In genomic region chr4:10069065-10069626, GRCh38 we compare ENCODE assay signal across 34 cellular contexts. TPM values are rescaled to one million over a fixed set of nuclear protein-coding genes. Genes with fewer than 3 reads are reported as not detected.
DNase-seq lines count a peak whose midpoint lies in the region; ATAC-seq, FAIRE-seq and TF ChIP-seq lines count a peak whose summit lies in the region.
"Had no signal": no experiment of that assay in that cellular context is flagged by ENCODE, and none has a peak within 500 bp of the region (broad histone marks: within the 10 kb centered on the region; RNA-seq: fewer than 3 reads in every experiment).

No MANE protein-coding gene starts in this region.

- H3K4me2 ChIP-seq in A549 (no peak overlapping the region), mesendoderm (ENCODE audit: low read length) (no peak overlapping the region)
- H3K4me2 ChIP-seq: BLaER1 had no signal

- H4K8ac ChIP-seq in mesendoderm (ENCODE audit: low read depth, low read length) = no peak overlapping the region

- H3K4me3 ChIP-seq in A549 (no peak overlapping the region), mesendoderm (ENCODE audit: low read length) (no peak overlapping the region)
- H3K4me3 ChIP-seq: BLaER1, cardiac muscle cell, colonic mucosa, left ventricle myocardium inferior, prostate gland, SK-N-MC, transverse colon had no signal

- no peak for TF ChIP-seq EP300 in A549 (IDR thresholded peaks at IDR 0.05)

- no peaks in the 10 kb centered on the region for H3K79me1 ChIP-seq in mesendoderm (ENCODE audit: low read length)

- no peak overlapping the region for H3K9ac ChIP-seq in mesendoderm (ENCODE audit: low read length)
- H3K9ac ChIP-seq: BLaER1 had no signal

- H2BK15ac ChIP-seq in mesendoderm (replicated peaks; ENCODE audit: low read depth) = no peak overlapping the region

- no peak overlapping the region for H3K27ac Mint-ChIP-seq in activated naive CD8-positive, alpha-beta T cell treated with anti-CD3 and anti-CD28 coated beads, Interleukin-2, amount 50 U/mL, for 24 hours
- H3K27ac Mint-ChIP-seq: activated CD4-positive, alpha-beta memory T cell treated with anti-CD3 and anti-CD28 coated beads, Interleukin-2, amount 10 ng/mL, durations not matched to agents 7 days and 5 days; T-helper 17 cell had no signal

- no peak overlapping the region for H3K27ac ChIP-seq in A549
- no peak overlapping the region for H3K27ac ChIP-seq in mesendoderm (ENCODE audit: low read depth, low read length)
- H3K27ac ChIP-seq: BLaER1, cardiac muscle cell, colonic mucosa, epithelial cell of prostate, left ventricle myocardium inferior, prostate gland, SK-N-MC, transverse colon had no signal

- no peak for TF ChIP-seq RAD21 in A549 (conservative IDR thresholded peaks at IDR 0.05 in 1 of 2, IDR thresholded peaks at IDR 0.05 in 1 of 2)

- H3K4ac ChIP-seq in mesendoderm (ENCODE audit: low read depth, low read length) = no peak overlapping the region

- H3K56ac ChIP-seq in mesendoderm (ENCODE audit: low read length) = no peak overlapping the region

- no peak overlapping the region for H2AK5ac ChIP-seq in mesendoderm (ENCODE audit: low read length)

- H3K23ac ChIP-seq in mesendoderm (ENCODE audit: low read length) = peak overlapping the region; percentile 82

- no peaks in the 10 kb centered on the region for H3K79me2 ChIP-seq in mesendoderm (ENCODE audit: control insufficient read depth, insufficient read depth, low read length)

- H3K9me3 ChIP-seq in A549 = no peaks in the 10 kb centered on the region
- H3K9me3 ChIP-seq: BLaER1, Caco-2, colonic mucosa, left ventricle myocardium inferior, prostate gland, transverse colon had no signal

- TF ChIP-seq POLR2A in A549 (IDR thresholded peaks at IDR 0.05; ENCODE audit: low read length) = no peak

- no peak overlapping the region for H3K18ac ChIP-seq in mesendoderm (ENCODE audit: low read length)

- CTCF ChIA-PET in A549 (lab: Yijun Ruan, JAX) = no interaction called here

- H3K27me3 Mint-ChIP-seq in activated naive CD8-positive, alpha-beta T cell treated with anti-CD3 and anti-CD28 coated beads, Interleukin-2, amount 50 U/mL, for 24 hours = no peaks in the 10 kb centered on the region
- H3K27me3 Mint-ChIP-seq: activated CD4-positive, alpha-beta memory T cell treated with anti-CD3 and anti-CD28 coated beads, Interleukin-2, amount 10 ng/mL, durations not matched to agents 7 days and 5 days; T-helper 17 cell had no signal

- H3K4me3 Mint-ChIP-seq in activated naive CD8-positive, alpha-beta T cell treated with anti-CD3 and anti-CD28 coated beads, Interleukin-2, amount 50 U/mL, for 24 hours = no peak overlapping the region
- H3K4me3 Mint-ChIP-seq: activated CD4-positive, alpha-beta memory T cell treated with anti-CD3 and anti-CD28 coated beads, Interleukin-2, amount 10 ng/mL, durations not matched to agents 7 days and 5 days; T-helper 17 cell had no signal

- no peak overlapping the region for H4K5ac ChIP-seq in mesendoderm (ENCODE audit: low read length)

- peaks cover 6% of the 10 kb centered on the region for H3K36me3 ChIP-seq in mesendoderm (ENCODE audit: control insufficient read depth, insufficient read depth, low read length)
- H3K36me3 ChIP-seq: colonic mucosa, prostate gland had no signal

- FAIRE-seq in A549 (lab: Jason Lieb, UNC) = no peak
- FAIRE-seq: astrocyte, HTR-8/SVneo had no signal

- H3K36me3 Mint-ChIP-seq in activated naive CD8-positive, alpha-beta T cell treated with anti-CD3 and anti-CD28 coated beads, Interleukin-2, amount 50 U/mL, for 24 hours (ENCODE audit: low read depth) = peaks cover 47% of the 10 kb centered on the region

- H3K4me1 Mint-ChIP-seq in activated naive CD8-positive, alpha-beta T cell treated with anti-CD3 and anti-CD28 coated beads, Interleukin-2, amount 50 U/mL, for 24 hours = no peaks in the 10 kb centered on the region
- H3K4me1 Mint-ChIP-seq: activated CD4-positive, alpha-beta memory T cell treated with anti-CD3 and anti-CD28 coated beads, Interleukin-2, amount 10 ng/mL, durations not matched to agents 7 days and 5 days had no signal

- no peak overlapping the region for H2BK120ac ChIP-seq in mesendoderm (ENCODE audit: low read depth, low read length)

- DNase-seq in A549 (ENCODE audit: low read depth in 1 of 2, low spot score in 1 of 2) (no peak), COR-L47 (lab: John Stamatoyannopoulos, UW) (peak; percentile 29), mesendoderm (no peak), NCI-H1930 (lab: John Stamatoyannopoulos, UW) (no peak), COLO668 (lab: John Stamatoyannopoulos, UW; ENCODE audit: unreplicated experiment) (no peak), NCI-H187 treated with DMSO at 0.1 percent for 48 hours (lab: John Stamatoyannopoulos, UW) (no peak)
- no peak for DNase-seq in activated naive CD8-positive, alpha-beta T cell treated with anti-CD3 and anti-CD28 coated beads, Interleukin-2, amount 50 U/mL, for 24 hours
- DNase-seq in stimulated activated CD4-positive, alpha-beta T cell treated with anti-CD3 and anti-CD28 coated beads, Interleukin-2, amount 100 ng/mL, for 24 hours = no peak
- DNase-seq: activated CD4-positive, alpha-beta memory T cell treated with anti-CD3 and anti-CD28 coated beads, Interleukin-2, amount 10 ng/mL, durations not matched to agents 7 days and 5 days; activated effector memory CD4-positive, alpha-beta T cell treated with Interleukin-2 at 50 U/mL for 16 hours; activated T-cell treated with anti-CD3 and anti-CD28 coated beads for 4 hours; Caco-2; colonic mucosa; DND-41; effector CD4-positive, alpha-beta T cell; GF-D8; KBM-7; left ventricle myocardium inferior; NCI-H1092; NCI-H1694 treated with DMSO at 0.1 percent for 48 hours; NCI-H2227 treated with DMSO at 0.1 percent for 48 hours; NCI-H526; OCI-M1; stimulated activated CD4-positive, alpha-beta T cell treated with anti-CD3 and anti-CD28 coated beads, Interleukin-4, amount 100 ng/mL, for 1 hour; T-helper 17 cell; transverse colon had no signal

- no peaks in the 10 kb centered on the region for H3K9me3 Mint-ChIP-seq in activated naive CD8-positive, alpha-beta T cell treated with anti-CD3 and anti-CD28 coated beads, Interleukin-2, amount 50 U/mL, for 24 hours
- H3K9me3 Mint-ChIP-seq: activated CD4-positive, alpha-beta memory T cell treated with anti-CD3 and anti-CD28 coated beads, Interleukin-2, amount 10 ng/mL, durations not matched to agents 7 days and 5 days had no signal

- H2BK5ac ChIP-seq in mesendoderm (ENCODE audit: low read length) = no peak overlapping the region

- ATAC-seq in A549 = peak; percentile 12 to 53; a peak in 3 of 6 replicates
- ATAC-seq in activated naive CD8-positive, alpha-beta T cell treated with anti-CD3 and anti-CD28 coated beads, Interleukin-2, amount 50 U/mL, for 24 hours = peak; percentile 17
- ATAC-seq: sciatic nerve, T-helper 17 cell had no signal

- no peak for TF ChIP-seq CTCF in A549 (IDR thresholded peaks at IDR 0.05)

- POLR2A ChIA-PET in A549 (lab: Yijun Ruan, JAX) = interaction anchor here (0.9 kb wide), 1 partner anchor 24 kb away, joined by 3 read pairs; no protein-coding TSS in a partner anchor

- WGBS in A549 (ENCODE audit: missing lambda C conversion rate) = 90% methylated on average over 11 of the region's 12 CpGs
- no CpG with 5 or more reads among the region's 12 CpGs for WGBS in mesendoderm (ENCODE audit: extremely low coverage, insufficient coverage, low lambda C conversion rate)

- no peaks in the 10 kb centered on the region for H3K27me3 ChIP-seq in mesendoderm (ENCODE audit: insufficient read depth, low read length, poor library complexity)
- H3K27me3 ChIP-seq: BLaER1, cardiac muscle cell, colonic mucosa, transverse colon had no signal

- no peaks in the 10 kb centered on the region for H3K4me1 ChIP-seq in A549
- H3K4me1 ChIP-seq in mesendoderm (ENCODE audit: control insufficient read depth, low read depth, low read length) = no peaks in the 10 kb centered on the region
- H3K4me1 ChIP-seq: Caco-2, colonic mucosa, prostate gland had no signal

TF ChIP-seq in A549, 52 proteins besides CTCF, POLR2A, EP300 and RAD21:
- TF ChIP-seq ZNF302 (CRISPR knock-in tag; IDR thresholded peaks at IDR 0.05) (no peak), RCOR1 (IDR thresholded peaks at IDR 0.05; ENCODE audit: low read depth, low read length) (no peak), KDM5A (IDR thresholded peaks at IDR 0.05) (no peak)
- TF ChIP-seq, protein P1, sequence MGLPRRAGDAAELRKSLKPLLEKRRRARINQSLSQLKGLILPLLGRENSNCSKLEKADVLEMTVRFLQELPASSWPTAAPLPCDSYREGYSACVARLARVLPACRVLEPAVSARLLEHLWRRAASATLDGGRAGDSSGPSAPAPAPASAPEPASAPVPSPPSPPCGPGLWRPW (IDR thresholded peaks at IDR 0.05) = no peak

RNA-seq across cellular contexts. Expression of gene WDR1, which starts 47.5 kb away (rescaled TPM):
- polyA plus RNA-seq in A549 (2011; rRNA removed) (207 and 326 TPM in 2 replicates), A549 (2017; fragmentation: RNase III; extraction: RNeasy Plus Mini Kit Qiagen cat#74134 plus additional on column Dnase treatment) (251 to 278 TPM (median 266 TPM) in 3 replicates)
- polyA plus RNA-seq in A549 (2012; cell fraction: cytosol; rRNA removed) = 347 and 391 TPM in 2 replicates
- 453 and 488 TPM in 2 replicates for polyA plus RNA-seq in A549 (2012; cell fraction: nucleus; rRNA removed)
- 249 and 252 TPM in 2 replicates for polyA minus RNA-seq in A549 (2011; rRNA and poly(A)+ RNA removed)
- polyA plus RNA-seq in mesendoderm (2013, experiment 1 of 2) = 261 TPM
- 261 TPM for polyA plus RNA-seq in mesendoderm (2013, experiment 2 of 2)

RNA-seq across cellular contexts. Expression of gene SLC2A9, which starts 47.8 kb away (rescaled TPM):
- polyA plus RNA-seq in A549 (2011; rRNA removed) = 0.61 and 0.70 TPM in 2 replicates
- polyA plus RNA-seq in A549 (2012; cell fraction: cytosol; rRNA removed) = 0.20 and 0.29 TPM in 2 replicates
- polyA plus RNA-seq in A549 (2012; cell fraction: nucleus; rRNA removed) = 0.46 and 0.64 TPM in 2 replicates
- 0.62 to 1.0 TPM (median 0.76 TPM) in 3 replicates for polyA plus RNA-seq in A549 (2017; fragmentation: RNase III; extraction: RNeasy Plus Mini Kit Qiagen cat#74134 plus additional on column Dnase treatment)
- polyA minus RNA-seq in A549 (2011; rRNA and poly(A)+ RNA removed) = 0.54 and 1.7 TPM in 2 replicates
- polyA plus RNA-seq in mesendoderm (2013, experiment 1 of 2) = 0.97 TPM
- polyA plus RNA-seq in mesendoderm (2013, experiment 2 of 2) = 0.42 TPM
